ENCODE assay signal across 22 cellular contexts in genomic region chr18:6222271-6222670, GRCh38.
"Had no signal": no experiment of that assay in that cellular context is flagged by ENCODE, and none has a peak within 500 bp of the region (broad histone marks: within the 10 kb centered on the region; RNA-seq: fewer than 3 reads in every experiment).

No MANE protein-coding gene starts in this region.

- ATAC-seq: esophagus mucosa; gastrocnemius medialis; heart left ventricle; left lobe of liver; naive thymus-derived CD8-positive, alpha-beta T cell; right lobe of liver; stimulated activated naive CD8-positive, alpha-beta T cell treated with anti-CD3 and anti-CD28 coated beads, Interleukin-15, amount 100 ng/mL, for 72 hours had no signal

- DNase-seq: colonic mucosa; effector CD8-positive, alpha-beta T cell; endodermal cell; foreskin fibroblast; gastrocnemius medialis; heart left ventricle; immature natural killer cell; islet precursor cell; kidney glomerular epithelial cell; mesendoderm; naive thymus-derived CD8-positive, alpha-beta T cell; nephron progenitor cell; retina; right lobe of liver; stimulated activated CD4-positive, alpha-beta T cell treated with anti-CD3 and anti-CD28 coated beads, Interleukin-15, amount 100 ng/mL, for 24 hours; stimulated activated CD4-positive, alpha-beta T cell treated with anti-CD3 and anti-CD28 coated beads, Interleukin-2, amount 100 ng/mL, for 48 hours; stimulated activated CD8-positive, alpha-beta memory T cell treated with anti-CD3 and anti-CD28 coated beads, Interleukin-4, amount 100 ng/mL, for 48 hours; stimulated activated naive CD4-positive, alpha-beta T cell; stimulated activated naive CD8-positive, alpha-beta T cell treated with anti-CD3 and anti-CD28 coated beads, Interleukin-15, amount 100 ng/mL, for 72 hours; tibial artery had no signal
